ENCODE assay signal across 1 cellular context in genomic region chr6:160348552-160349441, GRCh38.
TF ChIP-seq lines count a peak whose summit lies in the region.

No MANE protein-coding gene starts in this region.

TF ChIP-seq in WTC11, 78 proteins besides CTCF, POLR2A, EP300 and RAD21 (continued from another document):
- TF ChIP-seq ATF6 (CRISPR knock-in tag; IDR thresholded peaks at IDR 0.05) (no peak), ZNF671 (CRISPR knock-in tag; IDR thresholded peaks at IDR 0.05) (no peak), GTF2I (CRISPR knock-in tag; conservative IDR thresholded peaks at IDR 0.05) (no peak), CDX4 (CRISPR knock-in tag; IDR thresholded peaks at IDR 0.05; ENCODE audit: borderline replicate concordance) (no peak), ZNF396 (CRISPR knock-in tag; IDR thresholded peaks at IDR 0.05; ENCODE audit: borderline replicate concordance) (no peak), JUN (CRISPR knock-in tag; IDR thresholded peaks at IDR 0.05) (0 out of 2 replicates have a peak, but pooled peaks have one; percentile 73), TEAD4 (CRISPR knock-in tag; IDR thresholded peaks at IDR 0.05) (no peak), IRF1 (CRISPR knock-in tag; IDR thresholded peaks at IDR 0.05) (no peak), OVOL2 (CRISPR knock-in tag; IDR thresholded peaks at IDR 0.05; ENCODE audit: borderline replicate concordance) (no peak), MXD4 (CRISPR knock-in tag; IDR thresholded peaks at IDR 0.05; ENCODE audit: borderline replicate concordance) (no peak), ZNF532 (CRISPR knock-in tag; IDR thresholded peaks at IDR 0.05; ENCODE audit: borderline replicate concordance) (no peak), FOXK1 (CRISPR knock-in tag; IDR thresholded peaks at IDR 0.05) (no peak), HMGA2 (CRISPR knock-in tag; IDR thresholded peaks at IDR 0.05) (no peak), ELF4 (CRISPR knock-in tag; IDR thresholded peaks at IDR 0.05; ENCODE audit: low read depth) (no peak), NR3C1 (CRISPR knock-in tag; conservative IDR thresholded peaks at IDR 0.05; ENCODE audit: low read depth) (no peak), ATF3 (CRISPR knock-in tag; conservative IDR thresholded peaks at IDR 0.05) (no peak), PRDM15 (CRISPR knock-in tag; IDR thresholded peaks at IDR 0.05) (no peak), RORB (CRISPR knock-in tag; IDR thresholded peaks at IDR 0.05) (no peak), ZNF263 (CRISPR knock-in tag; IDR thresholded peaks at IDR 0.05; ENCODE audit: low read depth) (no peak), ZNF423 (CRISPR knock-in tag; IDR thresholded peaks at IDR 0.05) (no peak), GABPB1 (CRISPR knock-in tag; IDR thresholded peaks at IDR 0.05) (no peak; the same call in 1 of the 2 replicates), NFATC4 (CRISPR knock-in tag; IDR thresholded peaks at IDR 0.05) (no peak), KAT7 (CRISPR knock-in tag; IDR thresholded peaks at IDR 0.05; ENCODE audit: borderline replicate concordance) (no peak; the same call in 1 of the 2 replicates), USF2 (CRISPR knock-in tag; IDR thresholded peaks at IDR 0.05) (no peak), TEAD1 (CRISPR knock-in tag; IDR thresholded peaks at IDR 0.05) (0 out of 2 replicates have a peak, but pooled peaks have one; percentile 8), ZNF219 (CRISPR knock-in tag; IDR thresholded peaks at IDR 0.05; ENCODE audit: borderline replicate concordance) (peak; percentile 57; the same call in 1 of the 2 replicates), ZMAT4 (CRISPR knock-in tag; IDR thresholded peaks at IDR 0.05) (no peak), SOX15 (CRISPR knock-in tag; IDR thresholded peaks at IDR 0.05) (no peak), ZNF138 (CRISPR knock-in tag; conservative IDR thresholded peaks at IDR 0.05) (no peak), CREM (CRISPR knock-in tag; IDR thresholded peaks at IDR 0.05) (no peak), JAZF1 (CRISPR knock-in tag; IDR thresholded peaks at IDR 0.05) (no peak), AFF4 (CRISPR knock-in tag; IDR thresholded peaks at IDR 0.05; ENCODE audit: borderline replicate concordance) (no peak)
